In genomic region chr1:23530089-23530749, GRCh38 we compare ENCODE assay signal across 8 cellular contexts. TPM values are rescaled to one million over a fixed set of nuclear protein-coding genes. Genes with fewer than 3 reads are reported as not detected.
DNase-seq lines count a peak whose midpoint lies in the region; ATAC-seq and TF ChIP-seq lines count a peak whose summit lies in the region.

No MANE protein-coding gene starts in this region.

- DNase-seq in AG04450 (ENCODE audit: low read depth, low spot score) (no peak), WERI-Rb-1 (no peak), iPS DF 6.9 (ENCODE audit: low read depth, low spot score) (no peak), stomach (no peak), NCI-H2171 (lab: John Stamatoyannopoulos, UW) (no peak)
- no peak for DNase-seq in activated CD4-positive, CD25-positive, alpha-beta regulatory T cell (lab: John Stamatoyannopoulos, UW)
- DNase-seq in NK-92 treated with Interleukin-12 subunit alpha and Interleukin-12 subunit beta, amount 100 ng/mL, for 24 hours (lab: John Stamatoyannopoulos, UW), result no peak

- no CpG with 5 or more reads among the region's 23 CpGs for WGBS in iPS DF 6.9 (ENCODE audit: insufficient coverage, insufficient read length)
- WGBS in stomach, 5 donors, result 5 to 7% (median 6%) methylated on average over 19 to 23 of the region's 23 CpGs

- TF ChIP-seq EP300 in stomach (IDR thresholded peaks at IDR 0.05), result no peak

- H3K27ac ChIP-seq in AG04450 (ENCODE audit: low read depth, low read length) (no peak overlapping the region), WERI-Rb-1 (peak overlapping the region; percentile 96), iPS DF 6.9 (ENCODE audit: low read length) (no peak overlapping the region), stomach (peak overlapping the region in 4 of 5 donors; percentile 2 to 78 (median 68))

- H3K4me1 ChIP-seq in iPS DF 6.9 (ENCODE audit: control insufficient read depth, insufficient read depth, low read length), result peaks cover 4% of the 10 kb centered on the region; the same call in 1 of the 2 replicates
- H3K4me1 ChIP-seq in stomach, result peaks cover 31 to 88% (median 52%) of the 10 kb centered on the region in 4 donors

- POLR2A ChIA-PET in AG04450 (lab: Yijun Ruan, JAX), result interaction anchor here (0.9 kb wide), 1 partner anchor 46 kb away, joined by 3 read pairs; the partner anchor contains the start of gene ASAP3

- H3K9me3 ChIP-seq in AG04450 (ENCODE audit: control insufficient read depth, insufficient read depth, low read length) (no peaks in the 10 kb centered on the region), WERI-Rb-1 (ENCODE audit: severe bottlenecking) (no peaks in the 10 kb centered on the region), iPS DF 6.9 (ENCODE audit: control insufficient read depth, insufficient read depth, low read length) (no peaks in the 10 kb centered on the region), stomach (no peaks in the 10 kb centered on the region)

- TF ChIP-seq CTCF in AG04450 (IDR thresholded peaks at IDR 0.05; ENCODE audit: low read depth, low read length) (no peak), WERI-Rb-1 (IDR thresholded peaks at IDR 0.05; ENCODE audit: low read depth, low read length) (no peak), stomach (IDR thresholded peaks at IDR 0.05) (no peak)

- ATAC-seq in GM21528 (IDR thresholded peaks at IDR 0.05; ENCODE audit: low FRiP score, unreplicated experiment), result peak; percentile 8

- H3K36me3 ChIP-seq in WERI-Rb-1 (peaks cover 3% of the 10 kb centered on the region), iPS DF 6.9 (ENCODE audit: control insufficient read depth, insufficient read depth, low read length) (no peaks in the 10 kb centered on the region), stomach (no peaks in the 10 kb centered on the region)

- intact Hi-C loops in stomach (cut with DNase I; ENCODE audit: low total_unique reads), result no loop called here

- H3K27me3 ChIP-seq in AG04450 (ENCODE audit: control insufficient read depth, insufficient read depth, low read length), result no peaks in the 10 kb centered on the region
- no peaks in the 10 kb centered on the region for H3K27me3 ChIP-seq in WERI-Rb-1 (ENCODE audit: insufficient read depth, low read depth, severe bottlenecking)
- H3K27me3 ChIP-seq in iPS DF 6.9 (ENCODE audit: control insufficient read depth, insufficient read depth, low read length), result peaks cover 5% of the 10 kb centered on the region; the same call in 1 of the 2 replicates
- peaks cover 0 to 25% (median 7%) of the 10 kb centered on the region in 3 donors for H3K27me3 ChIP-seq in stomach

- H3K4me3 ChIP-seq in AG04450 (ENCODE audit: low read depth, low read length) (peak overlapping the region; percentile 69), WERI-Rb-1 (ENCODE audit: low read depth, low read length) (peak overlapping the region; percentile 83), iPS DF 6.9 (ENCODE audit: low read length) (peak overlapping the region; percentile 52; the same call in 1 of the 2 replicates), stomach (peak overlapping the region; percentile 47 to 79 (median 67))

- CTCF ChIA-PET in AG04450 (lab: Charles Lee), result interaction anchor here (0.6 to 2.9 kb wide), 4 partner anchors 10 to 135 kb away, joined by 3 to 19 read pairs (median 6); no protein-coding TSS in a partner anchor

- TF ChIP-seq POLR2A in stomach (IDR thresholded peaks at IDR 0.05), result no peak

RNA-seq across cellular contexts. Expression of gene E2F2, which starts 0.8 kb away (rescaled TPM):
- polyA plus RNA-seq in AG04450 (2011; rRNA removed) (0.05 and 0.06 TPM in 2 replicates), stomach (1 to 10 TPM in 1 of 3 donors, under 1 TPM in 2; 0.61 to 3.2 (median 0.87) TPM)
- polyA minus RNA-seq in AG04450 (2011; rRNA and poly(A)+ RNA removed), result 0.26 and 0.46 TPM in 2 replicates
- 10 to 100 TPM in 1 of 5 donors, 1 to 10 TPM in 3, under 1 TPM in 1; 0.58 to 27.8 (median 3.5) TPM for total RNA-seq in stomach

RNA-seq across cellular contexts. Expression of gene ID3, which starts 29.1 kb away (rescaled TPM):
- polyA plus RNA-seq in AG04450 (2011; rRNA removed) (15.3 and 25.0 TPM in 2 replicates), stomach (100 to 1,000 TPM in 2 of 3 donors, 10 to 100 TPM in 1; 79.4 to 226 (median 139) TPM)
- 27.0 and 45.8 TPM in 2 replicates for polyA minus RNA-seq in AG04450 (2011; rRNA and poly(A)+ RNA removed)
- 1,000 to 10,000 TPM in 1 of 5 donors, 100 to 1,000 TPM in 3, 10 to 100 TPM in 1; 90.6 to 1,101 (median 120) TPM for total RNA-seq in stomach

RNA-seq across cellular contexts. Expression of gene ASAP3, which starts 46.2 kb away (rescaled TPM):
- 25.5 and 29.9 TPM in 2 replicates for polyA plus RNA-seq in AG04450 (2011; rRNA removed)
- polyA minus RNA-seq in AG04450 (2011; rRNA and poly(A)+ RNA removed), result 37.7 and 44.5 TPM in 2 replicates
- total RNA-seq in stomach, result 100 to 1,000 TPM in 1 of 5 donors, 10 to 100 TPM in 4; 29.2 to 228 (median 45.5) TPM
- 10 to 100 TPM; 24.9 to 27.7 (median 25.1) TPM for polyA plus RNA-seq in stomach

Comparison
In these comparisons a context has a peak if more than half of its experiments do, and no peak if none do; other contexts are left out.
1. H3K27ac ChIP-seq: peak in WERI-Rb-1 (single experiment) and stomach (4 of 5); none in AG04450 (single experiment) and iPS DF 6.9 (single experiment).
2. Peak in every context shown above with its lines, with median percentiles within 50 percentile points of each other: H3K4me3 ChIP-seq.